12 cellular contexts compared by ENCODE assay signal in the genomic region with DNA sequence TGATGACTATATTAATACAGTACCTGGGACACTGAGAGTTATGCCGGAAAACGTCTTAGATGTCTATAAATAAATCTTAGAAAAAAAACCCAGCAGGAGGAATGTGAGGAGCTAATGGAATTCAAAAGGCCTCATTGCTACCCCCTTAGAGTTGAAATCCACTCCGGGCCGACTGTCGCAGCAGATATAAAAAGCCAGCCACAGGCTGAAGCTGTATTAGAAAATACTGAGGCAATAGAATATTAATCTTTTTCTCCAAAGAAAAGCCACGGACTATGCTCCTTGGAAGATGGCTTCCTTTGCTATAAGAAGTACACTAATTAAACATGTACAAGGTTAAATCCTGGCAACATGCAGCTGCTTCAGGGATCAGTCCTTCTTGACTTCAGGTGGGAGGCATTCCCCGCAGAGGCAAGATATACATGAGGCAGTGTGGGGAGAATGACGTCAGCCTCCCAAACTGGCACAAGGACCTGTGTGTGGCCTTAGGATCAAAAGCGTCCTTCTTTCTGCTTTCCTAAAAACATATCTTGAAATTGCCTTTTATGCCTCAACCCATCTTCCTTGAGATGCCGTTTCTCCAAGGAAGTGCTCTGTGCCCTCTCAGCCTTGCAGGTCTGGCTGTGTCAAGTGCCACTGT.
DNase-seq lines count a peak whose midpoint lies in the region; ATAC-seq and TF ChIP-seq lines count a peak whose summit lies in the region.
"Had no signal": no experiment of that assay in that cellular context is flagged by ENCODE, and none has a peak within 500 bp of the region (broad histone marks: within the 10 kb centered on the region; RNA-seq: fewer than 3 reads in every experiment).

No MANE protein-coding gene starts in this region.

- TF ChIP-seq POLR2A in IMR-90 (IDR thresholded peaks at IDR 0.05; ENCODE audit: low read depth, low read length) (no peak), right lobe of liver (IDR thresholded peaks at IDR 0.05) (no peak)

- peaks cover 26% of the 10 kb centered on the region for H3K36me3 ChIP-seq in IMR-90 (ENCODE audit: control insufficient read depth, insufficient read depth, low read length)
- H3K36me3 ChIP-seq in endodermal cell (ENCODE audit: control insufficient read depth, insufficient read depth, low read length), result peaks cover 77% of the 10 kb centered on the region
- no peaks in the 10 kb centered on the region for H3K36me3 ChIP-seq in right lobe of liver

- CTCF ChIA-PET in IMR-90 (lab: Yijun Ruan, JAX), result interaction anchor here (1.5 to 2.0 kb wide), 2 partner anchors 22 to 201 kb away, joined by 3 to 6 read pairs; no protein-coding TSS in a partner anchor
- CTCF ChIA-PET in CD4-positive, alpha-beta T cell (lab: Charles Lee), result no interaction called here

- peak overlapping the region; percentile 72; the same call in 2 of the 3 replicates for H2BK15ac ChIP-seq in IMR-90 (ENCODE audit: low read depth, low read length)

- peak overlapping the region; percentile 46; the same call in 1 of the 2 replicates for H3K56ac ChIP-seq in IMR-90 (ENCODE audit: extremely low read depth, insufficient read depth, low read length)

- H3K79me1 ChIP-seq in IMR-90 (ENCODE audit: low read depth in 1 of 2, low read length in 2 of 2), result peaks cover 0 to 19% of the 10 kb centered on the region in 2 experiments; a peak in 1 of 4 replicates

- H2AFZ ChIP-seq in IMR-90 (replicated peaks; ENCODE audit: low read length, poor library complexity), result peak overlapping the region; percentile 29

- H3K9me3 Mint-ChIP-seq in endodermal cell, result no peaks in the 10 kb centered on the region
- H3K9me3 Mint-ChIP-seq in CD14-positive monocyte, result no peaks in the 10 kb centered on the region
- H3K9me3 Mint-ChIP-seq in CD4-positive, alpha-beta T cell, result no peaks in the 10 kb centered on the region
- no peaks in the 10 kb centered on the region for H3K9me3 Mint-ChIP-seq in activated T-helper 1 cell treated with anti-CD3 and anti-CD28 coated beads, Interleukin-12 subunit alpha, Interleukin-12 subunit beta, Interleukin-2, Interleukin-4 antibody, amounts not matched to agents 30 ng/mL and 10 ng/mL and 1 ng/mL, durations not matched to agents 14 hours and 24 hours and 36 hours
- H3K9me3 Mint-ChIP-seq: activated naive CD4-positive, alpha-beta T cell treated with anti-CD3 and anti-CD28 coated beads, Interleukin-2, amount 10 ng/mL, durations not matched to agents 7 days and 5 days had no signal

- peaks cover 45% of the 10 kb centered on the region for H3K4me1 Mint-ChIP-seq in endodermal cell
- no peaks in the 10 kb centered on the region for H3K4me1 Mint-ChIP-seq in CD14-positive monocyte
- no peaks in the 10 kb centered on the region for H3K4me1 Mint-ChIP-seq in CD4-positive, alpha-beta T cell (ENCODE audit: low read depth)
- no peaks in the 10 kb centered on the region for H3K4me1 Mint-ChIP-seq in activated T-helper 1 cell treated with anti-CD3 and anti-CD28 coated beads, Interleukin-12 subunit alpha, Interleukin-12 subunit beta, Interleukin-2, Interleukin-4 antibody, amounts not matched to agents 30 ng/mL and 10 ng/mL and 1 ng/mL, durations not matched to agents 14 hours and 24 hours and 36 hours (ENCODE audit: low read depth)
- H3K4me1 Mint-ChIP-seq: activated naive CD4-positive, alpha-beta T cell treated with anti-CD3 and anti-CD28 coated beads, Interleukin-2, amount 10 ng/mL, durations not matched to agents 7 days and 5 days had no signal

- H3K27me3 ChIP-seq in IMR-90 (ENCODE audit: control insufficient read depth, insufficient read depth, low read length) (no peaks in the 10 kb centered on the region), endodermal cell (ENCODE audit: control insufficient read depth, insufficient read depth, low read length, poor library complexity, severe bottlenecking) (no peaks in the 10 kb centered on the region), right lobe of liver (no peaks in the 10 kb centered on the region)
- no peaks in the 10 kb centered on the region for H3K27me3 ChIP-seq in CD4-positive, alpha-beta T cell (ENCODE audit: control insufficient read depth, insufficient read depth, low read length)
- H3K27me3 ChIP-seq: vagina had no signal

- in situ Hi-C loops in IMR-90 (cut with MboI; ENCODE audit: low sequenced_read_pairs), result no loop called here

- H3K4ac ChIP-seq in IMR-90 (ENCODE audit: low read depth, low read length), result peak overlapping the region; percentile 98

- no CpG with 5 or more reads among the region's 10 CpGs for WGBS in IMR-90 (ENCODE audit: extremely low coverage in 2 of 2, insufficient read length in 1 of 2), 2 experiments
- 73 to 87% methylated on average over 8 to 10 of the region's 10 CpGs for WGBS in endodermal cell (ENCODE audit: insufficient coverage in 1 of 2, insufficient read length in 1 of 2), 2 experiments
- WGBS in right lobe of liver (ENCODE audit: insufficient coverage, low coverage, low lambda C conversion rate, missing lambda C conversion rate), result 74% methylated on average over 6 of the region's 10 CpGs

- peak overlapping the region; percentile 79 for H2AK5ac ChIP-seq in IMR-90 (ENCODE audit: low read depth, low read length)

- TF ChIP-seq RAD21 in IMR-90 (IDR thresholded peaks at IDR 0.05; ENCODE audit: low read length), result no peak

- POLR2A ChIA-PET in IMR-90 (lab: Charles Lee; ENCODE audit: unreplicated experiment), result interaction anchor here (0.6 kb wide), 1 partner anchor 298 kb away, joined by 4 read pairs; no protein-coding TSS in a partner anchor
- POLR2A ChIA-PET in CD4-positive, alpha-beta T cell (lab: Charles Lee), result no interaction called here

- peak overlapping the region; percentile 5 to 63; a peak in 2 of 4 replicates for H4K8ac ChIP-seq in IMR-90 (ENCODE audit: low read depth in 2 of 2, low read length in 2 of 2)

- H3K27me3 Mint-ChIP-seq in endodermal cell (ENCODE audit: insufficient read depth) (peaks cover 4% of the 10 kb centered on the region), CD14-positive monocyte (ENCODE audit: low read depth in 3 of 3) (no peaks in the 10 kb centered on the region)
- H3K27me3 Mint-ChIP-seq in CD4-positive, alpha-beta T cell, result peaks cover 6% of the 10 kb centered on the region
- peaks cover 1% of the 10 kb centered on the region for H3K27me3 Mint-ChIP-seq in activated T-helper 1 cell treated with anti-CD3 and anti-CD28 coated beads, Interleukin-12 subunit alpha, Interleukin-12 subunit beta, Interleukin-2, Interleukin-4 antibody, amounts not matched to agents 30 ng/mL and 10 ng/mL and 1 ng/mL, durations not matched to agents 14 hours and 24 hours and 36 hours (ENCODE audit: insufficient read depth)
- H3K27me3 Mint-ChIP-seq: activated naive CD4-positive, alpha-beta T cell treated with anti-CD3 and anti-CD28 coated beads, Interleukin-2, amount 10 ng/mL, durations not matched to agents 7 days and 5 days had no signal

- peak overlapping the region; percentile 57 for H2AK9ac ChIP-seq in IMR-90 (replicated peaks; ENCODE audit: low read depth, low read length, poor library complexity)

- H3K4me1 ChIP-seq in IMR-90 (ENCODE audit: control insufficient read depth, insufficient read depth, low read length), result peaks cover 19% of the 10 kb centered on the region
- H3K4me1 ChIP-seq in endodermal cell (ENCODE audit: control insufficient read depth, insufficient read depth, low read length), result peaks cover 21% of the 10 kb centered on the region
- H3K4me1 ChIP-seq in right lobe of liver, result peaks cover 0 to 24% (median 15%) of the 10 kb centered on the region in 4 donors
- H3K4me1 ChIP-seq: vagina had no signal

- peaks cover 22% of the 10 kb centered on the region for H3K36me3 Mint-ChIP-seq in endodermal cell (ENCODE audit: low read depth)
- peaks cover 65 to 70% of the 10 kb centered on the region in 2 donors for H3K36me3 Mint-ChIP-seq in CD14-positive monocyte
- no peaks in the 10 kb centered on the region for H3K36me3 Mint-ChIP-seq in CD4-positive, alpha-beta T cell (ENCODE audit: low read depth)
- H3K36me3 Mint-ChIP-seq in activated T-helper 1 cell treated with anti-CD3 and anti-CD28 coated beads, Interleukin-12 subunit alpha, Interleukin-12 subunit beta, Interleukin-2, Interleukin-4 antibody, amounts not matched to agents 30 ng/mL and 10 ng/mL and 1 ng/mL, durations not matched to agents 14 hours and 24 hours and 36 hours (ENCODE audit: low read depth), result no peaks in the 10 kb centered on the region
- H3K36me3 Mint-ChIP-seq: activated naive CD4-positive, alpha-beta T cell treated with anti-CD3 and anti-CD28 coated beads, Interleukin-2, amount 10 ng/mL, durations not matched to agents 7 days and 5 days had no signal

- H3K14ac ChIP-seq in IMR-90 (replicated peaks; ENCODE audit: low read depth, low read length), result peak overlapping the region; percentile 94

- peak overlapping the region; percentile 85 for H4K5ac ChIP-seq in IMR-90 (ENCODE audit: low read depth, low read length)

- peak overlapping the region; percentile 94 for H3K23ac ChIP-seq in IMR-90 (ENCODE audit: low read depth, low read length)

- H3K4me3 ChIP-seq in IMR-90 (ENCODE audit: insufficient read depth, low read depth, low read length) (no peak overlapping the region), endodermal cell (ENCODE audit: low read length) (no peak overlapping the region), right lobe of liver (no peak overlapping the region)
- H3K4me3 ChIP-seq: vagina had no signal

- peak overlapping the region; percentile 88 for H3K27ac ChIP-seq in IMR-90 (ENCODE audit: insufficient read depth, low read length)
- peak overlapping the region; percentile 98 for H3K27ac ChIP-seq in endodermal cell (ENCODE audit: low read depth, low read length)
- H3K27ac ChIP-seq in right lobe of liver, result peak overlapping the region in 2 of 3 donors; percentile 10 to 34
- no peak overlapping the region for H3K27ac ChIP-seq in CD4-positive, alpha-beta T cell (ENCODE audit: low read depth, low read length)
- H3K27ac ChIP-seq: vagina had no signal

- H4K91ac ChIP-seq in IMR-90 (ENCODE audit: insufficient read depth, low read depth, low read length), result peak overlapping the region; percentile 92

- H2BK120ac ChIP-seq in IMR-90 (ENCODE audit: low read depth, low read length), result peak overlapping the region; percentile 69

- DNase-seq in IMR-90 (peak; percentile 27), endodermal cell (peak; percentile 40), right lobe of liver (no peak), sciatic nerve (ENCODE audit: low spot score) (no peak), CD14-positive monocyte (ENCODE audit: low spot score) (no peak)
- DNase-seq in CD4-positive, alpha-beta T cell, result no peak
- no peak for DNase-seq in activated T-helper 1 cell treated with anti-CD3 and anti-CD28 coated beads, Interleukin-12 subunit alpha, Interleukin-12 subunit beta, Interleukin-2, Interleukin-4 antibody, amounts not matched to agents 30 ng/mL and 10 ng/mL and 1 ng/mL, durations not matched to agents 14 hours and 24 hours and 36 hours (ENCODE audit: low spot score)
- DNase-seq: activated naive CD4-positive, alpha-beta T cell treated with anti-CD3 and anti-CD28 coated beads, Interleukin-2, amount 10 ng/mL, durations not matched to agents 7 days and 5 days; effector CD8-positive, alpha-beta T cell; NCI-H1105 treated with DMSO at 0.1 percent for 48 hours had no signal

- H3K9ac ChIP-seq in IMR-90 (ENCODE audit: low read depth, low read length) (peak overlapping the region; percentile 11), endodermal cell (ENCODE audit: extremely low read depth, low read length, poor library complexity, severe bottlenecking) (no peak overlapping the region)

- no peak overlapping the region for H3K4me3 Mint-ChIP-seq in endodermal cell
- no peak overlapping the region for H3K4me3 Mint-ChIP-seq in CD14-positive monocyte
- no peak overlapping the region for H3K4me3 Mint-ChIP-seq in CD4-positive, alpha-beta T cell
- no peak overlapping the region for H3K4me3 Mint-ChIP-seq in activated T-helper 1 cell treated with anti-CD3 and anti-CD28 coated beads, Interleukin-12 subunit alpha, Interleukin-12 subunit beta, Interleukin-2, Interleukin-4 antibody, amounts not matched to agents 30 ng/mL and 10 ng/mL and 1 ng/mL, durations not matched to agents 14 hours and 24 hours and 36 hours
- H3K4me3 Mint-ChIP-seq: activated naive CD4-positive, alpha-beta T cell treated with anti-CD3 and anti-CD28 coated beads, Interleukin-2, amount 10 ng/mL, durations not matched to agents 7 days and 5 days had no signal

- TF ChIP-seq CTCF in IMR-90 (conservative IDR thresholded peaks at IDR 0.05; ENCODE audit: low read depth, low read length) (no peak), endodermal cell (conservative IDR thresholded peaks at IDR 0.05) (no peak), right lobe of liver (IDR thresholded peaks at IDR 0.05) (no peak), CD14-positive monocyte (IDR thresholded peaks at IDR 0.05) (no peak)
- TF ChIP-seq CTCF in CD4-positive, alpha-beta T cell (IDR thresholded peaks at IDR 0.05), result no peak

- no TSS peak for BruUV-seq in IMR-90 (replicated peaks; lab: Mats Ljungman, UMichigan)

- H3K4me2 ChIP-seq in IMR-90 (ENCODE audit: low read depth, low read length), result peak overlapping the region; percentile 77

- dilution Hi-C loops in IMR-90 (cut with HindIII; ENCODE audit: low sequenced_read_pairs, unreplicated experiment), result no loop called here

- H3K9me1 ChIP-seq in IMR-90 (ENCODE audit: insufficient read depth, low read length), result peaks cover 22% of the 10 kb centered on the region

- peak overlapping the region; percentile 94 for H2BK5ac ChIP-seq in IMR-90 (ENCODE audit: low read depth, low read length, poor library complexity, severe bottlenecking)

- H4K20me1 ChIP-seq in IMR-90 (ENCODE audit: insufficient read depth, low read length), result peaks cover 3% of the 10 kb centered on the region; the same call in 1 of the 2 replicates

- intact Hi-C loops in IMR-90 (cut with micrococcal nuclease) (loop anchor here (1.0 kb wide), 2 partner anchors 89 to 200 kb away; no protein-coding TSS in a partner anchor), right lobe of liver (cut with DNase I) (no loop called here), sciatic nerve (cut with DNase I) (no loop called here), CD14-positive monocyte (cut with micrococcal nuclease) (no loop called here)
- intact Hi-C loops in CD4-positive, alpha-beta T cell (cut with DNase I, micrococcal nuclease), result no loop called here
- intact Hi-C loops in activated T-helper 1 cell treated with anti-CD3 and anti-CD28 coated beads, Interleukin-12 subunit alpha, Interleukin-12 subunit beta, Interleukin-2, Interleukin-4 antibody, amounts not matched to agents 30 ng/mL and 10 ng/mL and 1 ng/mL, durations not matched to agents 14 hours and 24 hours and 36 hours (cut with micrococcal nuclease), result no loop called here

- no peaks in the 10 kb centered on the region for H3K9me3 ChIP-seq in IMR-90 (ENCODE audit: control insufficient read depth, insufficient read depth, low read length)
- no peaks in the 10 kb centered on the region for H3K9me3 ChIP-seq in endodermal cell (ENCODE audit: control insufficient read depth, low read length)
- no peaks in the 10 kb centered on the region for H3K9me3 ChIP-seq in right lobe of liver
- H3K9me3 ChIP-seq in CD4-positive, alpha-beta T cell (ENCODE audit: control insufficient read depth, low read length), result no peaks in the 10 kb centered on the region
- H3K9me3 ChIP-seq: vagina had no signal

- H3K18ac ChIP-seq in IMR-90 (ENCODE audit: low read depth, low read length), result peak overlapping the region; percentile 90

- H3K27ac Mint-ChIP-seq in endodermal cell (no peak overlapping the region), CD14-positive monocyte (peak overlapping the region in 1 of 7 donors; percentile 36)
- no peak overlapping the region for H3K27ac Mint-ChIP-seq in CD4-positive, alpha-beta T cell
- no peak overlapping the region for H3K27ac Mint-ChIP-seq in activated T-helper 1 cell treated with anti-CD3 and anti-CD28 coated beads, Interleukin-12 subunit alpha, Interleukin-12 subunit beta, Interleukin-2, Interleukin-4 antibody, amounts not matched to agents 30 ng/mL and 10 ng/mL and 1 ng/mL, durations not matched to agents 14 hours and 24 hours and 36 hours
- H3K27ac Mint-ChIP-seq: activated naive CD4-positive, alpha-beta T cell treated with anti-CD3 and anti-CD28 coated beads, Interleukin-2, amount 10 ng/mL, durations not matched to agents 7 days and 5 days had no signal

- peak; percentile 3; the same call in 1 of the 2 replicates for ATAC-seq in IMR-90 (ENCODE audit: low read depth)
- no peak for ATAC-seq in right lobe of liver
- ATAC-seq in sciatic nerve, result peak; percentile 36
- no peak for ATAC-seq in CD4-positive, alpha-beta T cell (ENCODE audit: poor library complexity)
- ATAC-seq in GM21723 (IDR thresholded peaks at IDR 0.05; ENCODE audit: unreplicated experiment), result no peak

- H2BK20ac ChIP-seq in IMR-90 (ENCODE audit: low read depth, low read length), result peak overlapping the region; percentile 90

Comparison
In these comparisons a context has a peak if more than half of its experiments do, and no peak if none do; other contexts are left out.
1. ATAC-seq: peak in IMR-90 (single experiment) and sciatic nerve (single experiment); none in right lobe of liver (0 of 4), CD4-positive, alpha-beta T cell (single experiment) and GM21723 (single experiment).
2. DNase-seq: peak in IMR-90 (single experiment) and endodermal cell (single experiment); none in right lobe of liver (0 of 3), sciatic nerve (single experiment), CD14-positive monocyte (single experiment), CD4-positive, alpha-beta T cell (0 of 10) and activated T-helper 1 cell treated with anti-CD3 and anti-CD28 coated beads, Interleukin-12 subunit alpha, Interleukin-12 subunit beta, Interleukin-2, Interleukin-4 antibody, amounts not matched to agents 30 ng/mL and 10 ng/mL and 1 ng/mL, durations not matched to agents 14 hours and 24 hours and 36 hours (single experiment).